In the genomic region with DNA sequence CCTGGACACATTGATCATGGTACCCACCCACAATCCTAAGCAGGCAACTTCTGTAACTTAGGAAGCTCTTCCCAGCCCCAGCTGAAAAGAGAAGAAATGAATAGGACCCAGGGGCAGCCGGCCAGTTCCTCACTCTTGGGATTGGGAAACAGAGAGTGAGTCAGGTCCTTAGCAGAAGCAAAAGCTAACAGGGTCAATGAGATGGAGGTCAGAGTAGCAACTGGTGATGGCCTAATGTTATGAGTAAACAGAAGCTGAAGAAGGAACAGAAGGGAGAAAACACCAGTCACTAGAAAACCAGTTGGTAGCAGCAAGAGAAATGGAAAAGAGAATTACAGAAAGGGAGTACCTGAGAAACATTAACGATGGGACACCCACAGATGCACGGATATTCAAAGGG, we compare ENCODE assay signal across 15 cellular contexts. TPM values are rescaled to one million over a fixed set of nuclear protein-coding genes. Genes with fewer than 3 reads are reported as not detected.
DNase-seq lines count a peak whose midpoint lies in the region; ATAC-seq, FAIRE-seq and TF ChIP-seq lines count a peak whose summit lies in the region.
"Had no signal": no experiment of that assay in that cellular context is flagged by ENCODE, and none has a peak within 500 bp of the region (broad histone marks: within the 10 kb centered on the region; RNA-seq: fewer than 3 reads in every experiment).

No MANE protein-coding gene starts in this region.

- FAIRE-seq in GM12892 (lab: Jason Lieb, UNC) = no peak

- H3K36me3 ChIP-seq in MG63 = peaks cover 79% of the 10 kb centered on the region
- H3K36me3 ChIP-seq in naive thymus-derived CD4-positive, alpha-beta T cell (ENCODE audit: control insufficient read depth in 2 of 3, insufficient read depth in 3 of 3, low read length in 3 of 3) = peaks cover 0 to 84% (median 14%) of the 10 kb centered on the region in 3 experiments

- no peak overlapping the region for H3K27ac ChIP-seq in naive thymus-derived CD4-positive, alpha-beta T cell (ENCODE audit: low read depth, low read length)
- H3K27ac ChIP-seq: thoracic aorta had no signal

- intact Hi-C loops in naive thymus-derived CD4-positive, alpha-beta T cell (cut with micrococcal nuclease) = no loop called here

- H3K27ac Mint-ChIP-seq in naive thymus-derived CD4-positive, alpha-beta T cell = no peak overlapping the region
- H3K27ac Mint-ChIP-seq: activated T-cell treated with anti-CD3 and anti-CD28 coated beads, Interleukin-2, amount 50 U/mL, for 24 hours; brain; memory B cell; progenitor cell of endocrine pancreas had no signal

- POLR2A ChIA-PET in naive thymus-derived CD4-positive, alpha-beta T cell (lab: Charles Lee) = interaction anchor here (1.0 kb wide), 1 partner anchor 41 kb away, joined by 4 read pairs; no protein-coding TSS in a partner anchor

- no peaks in the 10 kb centered on the region for H3K27me3 ChIP-seq in MG63
- H3K27me3 ChIP-seq in naive thymus-derived CD4-positive, alpha-beta T cell (ENCODE audit: control insufficient read depth in 2 of 2, insufficient read depth in 2 of 2, low read length in 2 of 2) = no peaks in the 10 kb centered on the region

- no peak for TF ChIP-seq POLR2A in GM12892 (IDR thresholded peaks at IDR 0.05; ENCODE audit: low read depth, low read length)

- CTCF ChIA-PET in naive thymus-derived CD4-positive, alpha-beta T cell (lab: Charles Lee) = no interaction called here

- DNase-seq in AG08396 (ENCODE audit: low spot score) (peak; percentile 56), MG63 (peak; percentile 38), fibroblast of gingiva (ENCODE audit: low read depth) (peak; percentile 92), GM12892 (ENCODE audit: insufficient read length) (no peak)
- no peak for DNase-seq in naive thymus-derived CD4-positive, alpha-beta T cell
- no peak for DNase-seq in activated CD8-positive, alpha-beta memory T cell treated with anti-CD3 and anti-CD28 coated beads for 24 hours
- DNase-seq: activated T-cell treated with anti-CD3 and anti-CD28 coated beads, Interleukin-2, amount 50 U/mL, for 24 hours; CD4-positive, CD25-positive, alpha-beta regulatory T cell; NCI-H446 had no signal

- H3K4me3 Mint-ChIP-seq in naive thymus-derived CD4-positive, alpha-beta T cell = no peak overlapping the region
- H3K4me3 Mint-ChIP-seq: activated T-cell treated with anti-CD3 and anti-CD28 coated beads, Interleukin-2, amount 50 U/mL, for 24 hours; brain; CD4-positive, CD25-positive, alpha-beta regulatory T cell; memory B cell had no signal

- no peaks in the 10 kb centered on the region for H3K9me3 ChIP-seq in MG63
- no peaks in the 10 kb centered on the region for H3K9me3 ChIP-seq in naive thymus-derived CD4-positive, alpha-beta T cell (ENCODE audit: control insufficient read depth in 2 of 3, low read length in 3 of 3)
- H3K9me3 ChIP-seq: thoracic aorta had no signal

- H3K27me3 Mint-ChIP-seq in naive thymus-derived CD4-positive, alpha-beta T cell = no peaks in the 10 kb centered on the region
- H3K27me3 Mint-ChIP-seq: activated T-cell treated with anti-CD3 and anti-CD28 coated beads, Interleukin-2, amount 50 U/mL, for 24 hours; brain; CD4-positive, CD25-positive, alpha-beta regulatory T cell; memory B cell had no signal

- no peak overlapping the region for H3K4me3 ChIP-seq in MG63
- H3K4me3 ChIP-seq in naive thymus-derived CD4-positive, alpha-beta T cell (ENCODE audit: low read length) = no peak overlapping the region
- H3K4me3 ChIP-seq: thoracic aorta had no signal

- no peaks in the 10 kb centered on the region for H3K9me3 Mint-ChIP-seq in naive thymus-derived CD4-positive, alpha-beta T cell
- H3K9me3 Mint-ChIP-seq: activated T-cell treated with anti-CD3 and anti-CD28 coated beads, Interleukin-2, amount 50 U/mL, for 24 hours; brain; CD4-positive, CD25-positive, alpha-beta regulatory T cell; memory B cell had no signal

- H3K36me3 Mint-ChIP-seq in naive thymus-derived CD4-positive, alpha-beta T cell = peaks cover 27 to 73% (median 33%) of the 10 kb centered on the region in 5 donors

- H3K4me1 Mint-ChIP-seq in naive thymus-derived CD4-positive, alpha-beta T cell = peaks cover 0 to 34% (median 0%) of the 10 kb centered on the region in 7 donors
- H3K4me1 Mint-ChIP-seq: memory B cell had no signal

- peak; percentile 76 for ATAC-seq in naive thymus-derived CD4-positive, alpha-beta T cell
- no peak for ATAC-seq in GM18511 (IDR thresholded peaks at IDR 0.05; ENCODE audit: unreplicated experiment)
- no peak for ATAC-seq in HG02840 (IDR thresholded peaks at IDR 0.05; ENCODE audit: low FRiP score, unreplicated experiment)

- no peaks in the 10 kb centered on the region for H3K4me1 ChIP-seq in naive thymus-derived CD4-positive, alpha-beta T cell (ENCODE audit: control insufficient read depth in 2 of 2, insufficient read depth in 2 of 2, low read length in 2 of 2)

RNA-seq across cellular contexts. Expression of a gene that starts 20.0 kb away (rescaled TPM):
- total RNA-seq in MG63 (2014; rRNA removed; shearing (Covaris generic); ENCODE audit: low replicate concordance) = 72.3 and 76.2 TPM in 2 replicates
- total RNA-seq in naive thymus-derived CD4-positive, alpha-beta T cell = 100 to 1,000 TPM in 1 of 5 experiments, 10 to 100 TPM in 4; 17.8 to 110 (median 28.4) TPM
- 10 to 100 TPM; 31.4 to 34.0 TPM for polyA plus RNA-seq in naive thymus-derived CD4-positive, alpha-beta T cell
- polyA plus RNA-seq in GM12892 (2012; ENCODE audit: missing spikeins) = 27.0 TPM

Comparison
In these comparisons a context has a peak if more than half of its experiments do, and no peak if none do; other contexts are left out.
1. DNase-seq: peak in AG08396 (single experiment), MG63 (single experiment) and fibroblast of gingiva (single experiment); none in naive thymus-derived CD4-positive, alpha-beta T cell (0 of 9), activated CD8-positive, alpha-beta memory T cell treated with anti-CD3 and anti-CD28 coated beads for 24 hours (single experiment) and GM12892 (single experiment).